In genomic region chr22:37658133-37659065, GRCh38 we compare ENCODE assay signal across 1 cellular context.
TF ChIP-seq lines count a peak whose summit lies in the region.

TSS of gene PDXP (plus strand) at chr22:37658723. CDS start at chr22:37658783, 60 bp downstream.

TF ChIP-seq in HepG2, 621 proteins besides CTCF, POLR2A, EP300 and RAD21 (continued from another document):
- TF ChIP-seq ZNF616 (CRISPR knock-in tag; IDR thresholded peaks at IDR 0.05; ENCODE audit: low read depth) (peak; percentile 65; the same call in 1 of the 2 replicates), CBX5 (CRISPR knock-in tag; IDR thresholded peaks at IDR 0.05; ENCODE audit: borderline replicate concordance) (no peak), ZNF253 (CRISPR knock-in tag; IDR thresholded peaks at IDR 0.05; ENCODE audit: borderline replicate concordance) (no peak), HES4 (CRISPR knock-in tag; IDR thresholded peaks at IDR 0.05; ENCODE audit: borderline replicate concordance) (no peak), HNRNPL (IDR thresholded peaks at IDR 0.05; ENCODE audit: low read depth, low read length) (no peak), ZNF274 (CRISPR knock-in tag; IDR thresholded peaks at IDR 0.05) (no peak), E2F2 (CRISPR knock-in tag; IDR thresholded peaks at IDR 0.05; ENCODE audit: borderline replicate concordance) (peak; percentile 21; the same call in 1 of the 2 replicates), NFE2L2 (IDR thresholded peaks at IDR 0.05; ENCODE audit: low read length) (no peak), ZSCAN30 (CRISPR knock-in tag; IDR thresholded peaks at IDR 0.05) (no peak), MAX (IDR thresholded peaks at IDR 0.05) (peak; percentile 93), SMAD1 (CRISPR knock-in tag; IDR thresholded peaks at IDR 0.05; ENCODE audit: borderline replicate concordance, low read depth) (no peak)
